Comparison of ENCODE assay signal across 1 cellular context in genomic region chr10:97018251-97019212, GRCh38.
TF ChIP-seq lines count a peak whose summit lies in the region.

No MANE protein-coding gene starts in this region.

TF ChIP-seq in IMR-90, 13 proteins besides CTCF, POLR2A, EP300 and RAD21 (continued from another document):
- TF ChIP-seq, protein P1, sequence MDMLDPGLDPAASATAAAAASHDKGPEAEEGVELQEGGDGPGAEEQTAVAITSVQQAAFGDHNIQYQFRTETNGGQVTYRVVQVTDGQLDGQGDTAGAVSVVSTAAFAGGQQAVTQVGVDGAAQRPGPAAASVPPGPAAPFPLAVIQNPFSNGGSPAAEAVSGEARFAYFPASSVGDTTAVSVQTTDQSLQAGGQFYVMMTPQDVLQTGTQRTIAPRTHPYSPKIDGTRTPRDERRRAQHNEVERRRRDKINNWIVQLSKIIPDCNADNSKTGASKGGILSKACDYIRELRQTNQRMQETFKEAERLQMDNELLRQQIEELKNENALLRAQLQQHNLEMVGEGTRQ (IDR thresholded peaks at IDR 0.05; ENCODE audit: low read depth, low read length), result no peak
- no peak for TF ChIP-seq MAZ (IDR thresholded peaks at IDR 0.05; ENCODE audit: borderline replicate concordance, low read depth, low read length)
